1 cellular context compared by ENCODE assay signal in the genomic region with DNA sequence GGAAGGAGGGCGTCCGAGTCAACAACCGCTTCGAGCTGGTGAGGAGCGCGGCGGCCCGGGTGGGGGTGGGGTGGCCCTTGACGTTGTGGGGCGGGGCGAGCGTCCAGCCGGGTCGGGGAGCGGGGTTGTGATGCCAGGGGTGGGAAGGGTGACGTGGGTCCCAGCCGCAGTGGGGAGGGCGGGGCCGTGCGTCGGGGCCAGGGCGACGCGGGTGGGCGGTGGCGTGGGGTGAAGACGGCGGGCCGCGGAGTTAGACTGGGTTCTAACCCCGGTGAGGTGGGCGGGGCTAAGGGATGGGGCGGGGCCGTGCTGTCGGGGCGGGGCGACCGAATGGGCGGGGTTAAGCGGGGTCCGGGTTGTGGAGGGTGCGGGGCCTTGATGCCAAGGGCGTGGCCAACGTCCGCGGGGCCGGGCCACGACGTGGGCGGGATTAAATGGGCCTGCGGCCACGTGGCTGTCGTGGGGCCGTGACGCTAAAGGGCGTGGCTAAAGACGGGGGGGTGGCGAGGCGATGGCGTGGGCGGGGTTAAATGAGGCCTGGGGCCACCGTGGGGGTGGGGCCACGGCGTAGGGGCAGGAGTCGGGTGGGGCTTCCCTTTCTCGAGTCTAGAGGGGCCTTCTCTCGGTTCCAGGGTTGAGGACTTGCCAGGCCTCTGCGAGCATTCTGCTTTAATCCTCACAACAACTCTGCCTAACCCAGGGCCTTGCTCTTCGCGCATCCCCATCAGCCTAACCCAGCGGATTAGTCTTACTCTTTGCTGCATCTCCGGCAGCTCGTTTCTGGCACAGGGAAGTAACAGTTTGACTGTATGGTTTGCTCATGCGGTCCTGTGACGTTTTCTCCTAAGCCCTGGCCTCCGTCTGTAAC.
TF ChIP-seq lines count a peak whose summit lies in the region.

No MANE protein-coding gene starts in this region.

TF ChIP-seq in K562, 482 proteins besides CTCF, POLR2A, EP300 and RAD21 (continued from another document and continues in another):
- TF ChIP-seq, protein P1, sequence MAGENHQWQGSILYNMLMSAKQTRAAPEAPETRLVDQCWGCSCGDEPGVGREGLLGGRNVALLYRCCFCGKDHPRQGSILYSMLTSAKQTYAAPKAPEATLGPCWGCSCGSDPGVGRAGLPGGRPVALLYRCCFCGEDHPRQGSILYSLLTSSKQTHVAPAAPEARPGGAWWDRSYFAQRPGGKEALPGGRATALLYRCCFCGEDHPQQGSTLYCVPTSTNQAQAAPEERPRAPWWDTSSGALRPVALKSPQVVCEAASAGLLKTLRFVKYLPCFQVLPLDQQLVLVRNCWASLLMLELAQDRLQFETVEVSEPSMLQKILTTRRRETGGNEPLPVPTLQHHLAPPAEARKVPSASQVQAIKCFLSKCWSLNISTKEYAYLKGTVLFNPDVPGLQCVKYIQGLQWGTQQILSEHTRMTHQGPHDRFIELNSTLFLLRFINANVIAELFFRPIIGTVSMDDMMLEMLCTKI (IDR thresholded peaks at IDR 0.05; ENCODE audit: partially characterized antibody), result no peak
- TF ChIP-seq, protein P2, sequence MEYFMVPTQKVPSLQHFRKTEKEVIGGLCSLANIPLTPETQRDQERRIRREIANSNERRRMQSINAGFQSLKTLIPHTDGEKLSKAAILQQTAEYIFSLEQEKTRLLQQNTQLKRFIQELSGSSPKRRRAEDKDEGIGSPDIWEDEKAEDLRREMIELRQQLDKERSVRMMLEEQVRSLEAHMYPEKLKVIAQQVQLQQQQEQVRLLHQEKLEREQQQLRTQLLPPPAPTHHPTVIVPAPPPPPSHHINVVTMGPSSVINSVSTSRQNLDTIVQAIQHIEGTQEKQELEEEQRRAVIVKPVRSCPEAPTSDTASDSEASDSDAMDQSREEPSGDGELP (CRISPR knock-in tag; IDR thresholded peaks at IDR 0.05; ENCODE audit: borderline replicate concordance), result peak; percentile 40; the same call in 1 of the 2 replicates
- TF ChIP-seq TOE1 (IDR thresholded peaks at IDR 0.05; ENCODE audit: borderline replicate concordance), result 0 out of 2 replicates have a peak, but pooled peaks have one; percentile 18
- TF ChIP-seq TOE1 (CRISPR knock-in tag; IDR thresholded peaks at IDR 0.05; ENCODE audit: borderline replicate concordance, low read depth), result no peak
- TF ChIP-seq HMGN3 (IDR thresholded peaks at IDR 0.05; ENCODE audit: borderline replicate concordance, extremely low read depth, insufficient read length, low read depth, low read length), result peak; percentile 71
- TF ChIP-seq, protein P3, sequence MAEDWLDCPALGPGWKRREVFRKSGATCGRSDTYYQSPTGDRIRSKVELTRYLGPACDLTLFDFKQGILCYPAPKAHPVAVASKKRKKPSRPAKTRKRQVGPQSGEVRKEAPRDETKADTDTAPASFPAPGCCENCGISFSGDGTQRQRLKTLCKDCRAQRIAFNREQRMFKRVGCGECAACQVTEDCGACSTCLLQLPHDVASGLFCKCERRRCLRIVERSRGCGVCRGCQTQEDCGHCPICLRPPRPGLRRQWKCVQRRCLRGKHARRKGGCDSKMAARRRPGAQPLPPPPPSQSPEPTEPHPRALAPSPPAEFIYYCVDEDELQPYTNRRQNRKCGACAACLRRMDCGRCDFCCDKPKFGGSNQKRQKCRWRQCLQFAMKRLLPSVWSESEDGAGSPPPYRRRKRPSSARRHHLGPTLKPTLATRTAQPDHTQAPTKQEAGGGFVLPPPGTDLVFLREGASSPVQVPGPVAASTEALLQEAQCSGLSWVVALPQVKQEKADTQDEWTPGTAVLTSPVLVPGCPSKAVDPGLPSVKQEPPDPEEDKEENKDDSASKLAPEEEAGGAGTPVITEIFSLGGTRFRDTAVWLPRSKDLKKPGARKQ (CRISPR knock-in tag; IDR thresholded peaks at IDR 0.05), result no peak
- TF ChIP-seq, protein P4, sequence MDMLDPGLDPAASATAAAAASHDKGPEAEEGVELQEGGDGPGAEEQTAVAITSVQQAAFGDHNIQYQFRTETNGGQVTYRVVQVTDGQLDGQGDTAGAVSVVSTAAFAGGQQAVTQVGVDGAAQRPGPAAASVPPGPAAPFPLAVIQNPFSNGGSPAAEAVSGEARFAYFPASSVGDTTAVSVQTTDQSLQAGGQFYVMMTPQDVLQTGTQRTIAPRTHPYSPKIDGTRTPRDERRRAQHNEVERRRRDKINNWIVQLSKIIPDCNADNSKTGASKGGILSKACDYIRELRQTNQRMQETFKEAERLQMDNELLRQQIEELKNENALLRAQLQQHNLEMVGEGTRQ (CRISPR knock-in tag; IDR thresholded peaks at IDR 0.05), result peak; percentile 87
- peak; percentile 71 for TF ChIP-seq PCBP1 (IDR thresholded peaks at IDR 0.05; ENCODE audit: low read depth, low read length, poor library complexity, severe bottlenecking)
- TF ChIP-seq NEUROD1 (IDR thresholded peaks at IDR 0.05; ENCODE audit: borderline replicate concordance, low read depth, low read length, partially characterized antibody), result no peak
- no peak for TF ChIP-seq PHB2 (IDR thresholded peaks at IDR 0.05; ENCODE audit: low read depth)
- no peak for TF ChIP-seq ZNF583 (CRISPR knock-in tag; IDR thresholded peaks at IDR 0.05)
- TF ChIP-seq, protein P5, sequence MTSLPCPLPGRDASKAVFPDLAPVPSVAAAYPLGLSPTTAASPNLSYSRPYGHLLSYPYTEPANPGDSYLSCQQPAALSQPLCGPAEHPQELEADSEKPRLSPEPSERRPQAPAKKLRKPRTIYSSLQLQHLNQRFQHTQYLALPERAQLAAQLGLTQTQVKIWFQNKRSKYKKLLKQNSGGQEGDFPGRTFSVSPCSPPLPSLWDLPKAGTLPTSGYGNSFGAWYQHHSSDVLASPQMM (CRISPR knock-in tag; IDR thresholded peaks at IDR 0.05), result no peak
- TF ChIP-seq, protein P6, sequence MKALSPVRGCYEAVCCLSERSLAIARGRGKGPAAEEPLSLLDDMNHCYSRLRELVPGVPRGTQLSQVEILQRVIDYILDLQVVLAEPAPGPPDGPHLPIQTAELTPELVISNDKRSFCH (CRISPR knock-in tag; IDR thresholded peaks at IDR 0.05), result no peak
- TF ChIP-seq, protein P6 (tag; IDR thresholded peaks at IDR 0.05), result no peak
- TF ChIP-seq FOXK2 (conservative IDR thresholded peaks at IDR 0.05 in 1 of 2, IDR thresholded peaks at IDR 0.05 in 1 of 2; ENCODE audit: low read depth in 2 of 2), result peak in 1 of 2 experiments; percentile 4; a peak in 1 of 4 replicates
- TF ChIP-seq PTBP1 (IDR thresholded peaks at IDR 0.05; ENCODE audit: low read depth, low read length), result no peak
- TF ChIP-seq, protein P7, sequence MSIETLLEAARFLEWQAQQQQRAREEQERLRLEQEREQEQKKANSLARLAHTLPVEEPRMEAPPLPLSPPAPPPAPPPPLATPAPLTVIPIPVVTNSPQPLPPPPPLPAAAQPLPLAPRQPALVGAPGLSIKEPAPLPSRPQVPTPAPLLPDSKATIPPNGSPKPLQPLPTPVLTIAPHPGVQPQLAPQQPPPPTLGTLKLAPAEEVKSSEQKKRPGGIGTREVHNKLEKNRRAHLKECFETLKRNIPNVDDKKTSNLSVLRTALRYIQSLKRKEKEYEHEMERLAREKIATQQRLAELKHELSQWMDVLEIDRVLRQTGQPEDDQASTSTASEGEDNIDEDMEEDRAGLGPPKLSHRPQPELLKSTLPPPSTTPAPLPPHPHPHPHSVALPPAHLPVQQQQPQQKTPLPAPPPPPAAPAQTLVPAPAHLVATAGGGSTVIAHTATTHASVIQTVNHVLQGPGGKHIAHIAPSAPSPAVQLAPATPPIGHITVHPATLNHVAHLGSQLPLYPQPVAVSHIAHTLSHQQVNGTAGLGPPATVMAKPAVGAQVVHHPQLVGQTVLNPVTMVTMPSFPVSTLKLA (conservative IDR thresholded peaks at IDR 0.05), result peak; percentile 95
- peak; percentile 88 for TF ChIP-seq CREB1 (IDR thresholded peaks at IDR 0.05)
- TF ChIP-seq CREB1 (CRISPR knock-in tag; IDR thresholded peaks at IDR 0.05), result peak; percentile 84
- no peak for TF ChIP-seq ZKSCAN8 (CRISPR knock-in tag; IDR thresholded peaks at IDR 0.05)
- no peak for TF ChIP-seq ERF (CRISPR knock-in tag; IDR thresholded peaks at IDR 0.05)
- peak; percentile 89 for TF ChIP-seq CREM (IDR thresholded peaks at IDR 0.05; ENCODE audit: low read depth)
- TF ChIP-seq BRF1 (IDR thresholded peaks at IDR 0.05; ENCODE audit: borderline replicate concordance, extremely low read depth, insufficient read length), result no peak
- TF ChIP-seq ATF7 (IDR thresholded peaks at IDR 0.05), result no peak
- no peak for TF ChIP-seq MEF2D (tag; conservative IDR thresholded peaks at IDR 0.05; ENCODE audit: low read depth)
- TF ChIP-seq CCNT2 (IDR thresholded peaks at IDR 0.05; ENCODE audit: borderline replicate concordance, extremely low read depth, insufficient read length, low read depth, low read length), result peak; percentile 69
- no peak for TF ChIP-seq ZNF79 (CRISPR knock-in tag; IDR thresholded peaks at IDR 0.05; ENCODE audit: low read depth)
- TF ChIP-seq, protein P8, sequence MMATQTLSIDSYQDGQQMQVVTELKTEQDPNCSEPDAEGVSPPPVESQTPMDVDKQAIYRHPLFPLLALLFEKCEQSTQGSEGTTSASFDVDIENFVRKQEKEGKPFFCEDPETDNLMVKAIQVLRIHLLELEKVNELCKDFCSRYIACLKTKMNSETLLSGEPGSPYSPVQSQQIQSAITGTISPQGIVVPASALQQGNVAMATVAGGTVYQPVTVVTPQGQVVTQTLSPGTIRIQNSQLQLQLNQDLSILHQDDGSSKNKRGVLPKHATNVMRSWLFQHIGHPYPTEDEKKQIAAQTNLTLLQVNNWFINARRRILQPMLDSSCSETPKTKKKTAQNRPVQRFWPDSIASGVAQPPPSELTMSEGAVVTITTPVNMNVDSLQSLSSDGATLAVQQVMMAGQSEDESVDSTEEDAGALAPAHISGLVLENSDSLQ (IDR thresholded peaks at IDR 0.05), result peak; percentile 19; the same call in 1 of the 2 replicates
- TF ChIP-seq, protein P9, sequence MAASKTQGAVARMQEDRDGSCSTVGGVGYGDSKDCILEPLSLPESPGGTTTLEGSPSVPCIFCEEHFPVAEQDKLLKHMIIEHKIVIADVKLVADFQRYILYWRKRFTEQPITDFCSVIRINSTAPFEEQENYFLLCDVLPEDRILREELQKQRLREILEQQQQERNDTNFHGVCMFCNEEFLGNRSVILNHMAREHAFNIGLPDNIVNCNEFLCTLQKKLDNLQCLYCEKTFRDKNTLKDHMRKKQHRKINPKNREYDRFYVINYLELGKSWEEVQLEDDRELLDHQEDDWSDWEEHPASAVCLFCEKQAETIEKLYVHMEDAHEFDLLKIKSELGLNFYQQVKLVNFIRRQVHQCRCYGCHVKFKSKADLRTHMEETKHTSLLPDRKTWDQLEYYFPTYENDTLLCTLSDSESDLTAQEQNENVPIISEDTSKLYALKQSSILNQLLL (CRISPR knock-in tag; IDR thresholded peaks at IDR 0.05; ENCODE audit: borderline replicate concordance), result no peak
- no peak for TF ChIP-seq RBFOX2 (IDR thresholded peaks at IDR 0.05; ENCODE audit: low read depth, low read length)
- no peak for TF ChIP-seq HMG20A (CRISPR knock-in tag; conservative IDR thresholded peaks at IDR 0.05)
- no peak for TF ChIP-seq HDAC6 (IDR thresholded peaks at IDR 0.05; ENCODE audit: low read depth, low read length)
- TF ChIP-seq, protein P10, sequence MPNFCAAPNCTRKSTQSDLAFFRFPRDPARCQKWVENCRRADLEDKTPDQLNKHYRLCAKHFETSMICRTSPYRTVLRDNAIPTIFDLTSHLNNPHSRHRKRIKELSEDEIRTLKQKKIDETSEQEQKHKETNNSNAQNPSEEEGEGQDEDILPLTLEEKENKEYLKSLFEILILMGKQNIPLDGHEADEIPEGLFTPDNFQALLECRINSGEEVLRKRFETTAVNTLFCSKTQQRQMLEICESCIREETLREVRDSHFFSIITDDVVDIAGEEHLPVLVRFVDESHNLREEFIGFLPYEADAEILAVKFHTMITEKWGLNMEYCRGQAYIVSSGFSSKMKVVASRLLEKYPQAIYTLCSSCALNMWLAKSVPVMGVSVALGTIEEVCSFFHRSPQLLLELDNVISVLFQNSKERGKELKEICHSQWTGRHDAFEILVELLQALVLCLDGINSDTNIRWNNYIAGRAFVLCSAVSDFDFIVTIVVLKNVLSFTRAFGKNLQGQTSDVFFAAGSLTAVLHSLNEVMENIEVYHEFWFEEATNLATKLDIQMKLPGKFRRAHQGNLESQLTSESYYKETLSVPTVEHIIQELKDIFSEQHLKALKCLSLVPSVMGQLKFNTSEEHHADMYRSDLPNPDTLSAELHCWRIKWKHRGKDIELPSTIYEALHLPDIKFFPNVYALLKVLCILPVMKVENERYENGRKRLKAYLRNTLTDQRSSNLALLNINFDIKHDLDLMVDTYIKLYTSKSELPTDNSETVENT (CRISPR knock-in tag; IDR thresholded peaks at IDR 0.05), result no peak
- TF ChIP-seq BACH1 (tag; IDR thresholded peaks at IDR 0.05), result no peak
- no peak for TF ChIP-seq CAMTA2 (CRISPR knock-in tag; conservative IDR thresholded peaks at IDR 0.05)
- TF ChIP-seq, protein P11, sequence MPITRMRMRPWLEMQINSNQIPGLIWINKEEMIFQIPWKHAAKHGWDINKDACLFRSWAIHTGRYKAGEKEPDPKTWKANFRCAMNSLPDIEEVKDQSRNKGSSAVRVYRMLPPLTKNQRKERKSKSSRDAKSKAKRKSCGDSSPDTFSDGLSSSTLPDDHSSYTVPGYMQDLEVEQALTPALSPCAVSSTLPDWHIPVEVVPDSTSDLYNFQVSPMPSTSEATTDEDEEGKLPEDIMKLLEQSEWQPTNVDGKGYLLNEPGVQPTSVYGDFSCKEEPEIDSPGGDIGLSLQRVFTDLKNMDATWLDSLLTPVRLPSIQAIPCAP (CRISPR knock-in tag; IDR thresholded peaks at IDR 0.05; ENCODE audit: borderline replicate concordance), result no peak
- no peak for TF ChIP-seq MED1 (CRISPR knock-in tag; IDR thresholded peaks at IDR 0.05; ENCODE audit: borderline replicate concordance)
- no peak for TF ChIP-seq ZNF561 (CRISPR knock-in tag; conservative IDR thresholded peaks at IDR 0.05)
- TF ChIP-seq E2F3 (CRISPR knock-in tag; IDR thresholded peaks at IDR 0.05), result no peak
- no peak for TF ChIP-seq ZNF175 (CRISPR knock-in tag; IDR thresholded peaks at IDR 0.05; ENCODE audit: low read depth)
- TF ChIP-seq MAZ (CRISPR knock-in tag; conservative IDR thresholded peaks at IDR 0.05 in 1 of 2, IDR thresholded peaks at IDR 0.05 in 1 of 2), result peak; percentile 22 to 77; a peak in 3 of 4 replicates
- TF ChIP-seq KDM4B (IDR thresholded peaks at IDR 0.05; ENCODE audit: borderline replicate concordance in 2 of 2, low read depth in 1 of 2), result no peak
- TF ChIP-seq DPF2 (IDR thresholded peaks at IDR 0.05), result peak; percentile 17; the same call in 1 of the 2 replicates
- no peak for TF ChIP-seq FUS (optimal IDR thresholded peaks at IDR 0.05; ENCODE audit: low read depth, low read length)
- TF ChIP-seq ZNF551 (CRISPR knock-in tag; IDR thresholded peaks at IDR 0.05), result no peak
- TF ChIP-seq EZH2 (IDR thresholded peaks at IDR 0.05; ENCODE audit: borderline replicate concordance, low read depth, low read length), result no peak
- TF ChIP-seq JUN (IDR thresholded peaks at IDR 0.05; ENCODE audit: borderline replicate concordance, low read depth, low read length), result peak; percentile 32; the same call in 1 of the 2 replicates
- TF ChIP-seq JUN (CRISPR knock-in tag; IDR thresholded peaks at IDR 0.05; ENCODE audit: borderline replicate concordance), result no peak
- no peak for TF ChIP-seq LCOR (CRISPR knock-in tag; IDR thresholded peaks at IDR 0.05)
- TF ChIP-seq ZNF263 (CRISPR knock-in tag; IDR thresholded peaks at IDR 0.05; ENCODE audit: borderline replicate concordance), result peak; percentile 1; the same call in 1 of the 2 replicates
- no peak for TF ChIP-seq ZNF445 (CRISPR knock-in tag; IDR thresholded peaks at IDR 0.05; ENCODE audit: low read depth)
- no peak for TF ChIP-seq HSF4 (CRISPR knock-in tag; IDR thresholded peaks at IDR 0.05; ENCODE audit: borderline replicate concordance)
